Comparison of ENCODE assay signal across 27 cellular contexts in genomic region chr18:68034293-68034692, GRCh38.
DNase-seq lines count a peak whose midpoint lies in the region; ATAC-seq and TF ChIP-seq lines count a peak whose summit lies in the region.
"Had no signal": no experiment of that assay in that cellular context is flagged by ENCODE, and none has a peak within 500 bp of the region (broad histone marks: within the 10 kb centered on the region; RNA-seq: fewer than 3 reads in every experiment).

No MANE protein-coding gene starts in this region.

- no peaks in the 10 kb centered on the region for H3K79me2 ChIP-seq in SK-N-SH (ENCODE audit: insufficient read depth)

- H3K9me3 ChIP-seq in right cardiac atrium (ENCODE audit: control insufficient read depth, low read length) (no peaks in the 10 kb centered on the region), SK-N-SH (no peaks in the 10 kb centered on the region), lower lobe of right lung (no peaks in the 10 kb centered on the region)
- H3K9me3 ChIP-seq: Caco-2, gastroesophageal sphincter, upper lobe of left lung had no signal

- H3K27ac ChIP-seq in right cardiac atrium (ENCODE audit: low read length) (no peak overlapping the region), SK-N-SH (ENCODE audit: low read depth in 2 of 2, low read length in 1 of 2) (no peak overlapping the region), lower lobe of right lung (no peak overlapping the region)
- H3K27ac ChIP-seq: dorsolateral prefrontal cortex, gastroesophageal sphincter, HL-60, neural progenitor cell, upper lobe of left lung, VCaP had no signal

- no peaks in the 10 kb centered on the region for H4K20me1 ChIP-seq in SK-N-SH (ENCODE audit: insufficient read depth)

- no peak overlapping the region for H3K4me2 ChIP-seq in SK-N-SH
- H3K4me2 ChIP-seq: neural progenitor cell had no signal

- TF ChIP-seq EP300 in SK-N-SH (IDR thresholded peaks at IDR 0.05; ENCODE audit: borderline replicate concordance in 1 of 2, low read depth in 1 of 2, low read length in 1 of 2), result no peak

- CTCF ChIA-PET in SK-N-SH (lab: Yijun Ruan, JAX), result interaction anchor here (0.9 to 1.6 kb wide), 2 partner anchors 10 to 103 kb away, joined by 3 to 4 read pairs; no protein-coding TSS in a partner anchor

- H3K9me2 ChIP-seq in SK-N-SH, result no peaks in the 10 kb centered on the region

- intact Hi-C loops in Right ventricle myocardium superior (cut with DNase I), result no loop called here
- intact Hi-C loops in right cardiac atrium (cut with DNase I), result no loop called here
- intact Hi-C loops in lower lobe of right lung (cut with DNase I), result no loop called here

- no peaks in the 10 kb centered on the region for H3K27me3 ChIP-seq in right cardiac atrium (ENCODE audit: control insufficient read depth, insufficient read depth)
- no peaks in the 10 kb centered on the region for H3K27me3 ChIP-seq in SK-N-SH (ENCODE audit: insufficient read depth)
- no peaks in the 10 kb centered on the region for H3K27me3 ChIP-seq in lower lobe of right lung (ENCODE audit: low read depth)
- H3K27me3 ChIP-seq: gastroesophageal sphincter, neural progenitor cell, upper lobe of left lung had no signal

- H3K36me3 ChIP-seq in SK-N-SH (replicated peaks in 1 of 2; ENCODE audit: control insufficient read depth in 1 of 2, insufficient read depth in 2 of 2, low read length in 1 of 2) (no peaks in the 10 kb centered on the region), lower lobe of right lung (no peaks in the 10 kb centered on the region)
- H3K36me3 ChIP-seq: gastroesophageal sphincter, neural progenitor cell, upper lobe of left lung had no signal

- TF ChIP-seq CTCF in SK-N-SH (IDR thresholded peaks at IDR 0.05) (no peak), fibroblast of the aortic adventitia (IDR thresholded peaks at IDR 0.05; ENCODE audit: insufficient read depth, low read length) (no peak), lower lobe of right lung (IDR thresholded peaks at IDR 0.05) (no peak)

- H3F3A ChIP-seq in SK-N-SH (replicated peaks; ENCODE audit: insufficient read depth), result no peaks in the 10 kb centered on the region

- DNase-seq in Right ventricle myocardium superior (no peak), right cardiac atrium (no peak), SK-N-SH (peak; percentile 4), fibroblast of the aortic adventitia (ENCODE audit: low read depth) (peak; percentile 44), stromal cell of bone marrow (ENCODE audit: low read depth) (peak; percentile 19), foreskin melanocyte (no peak), NOMO-1 treated with dmso at 0.1 percent for 144 hours (lab: John Stamatoyannopoulos, UW; ENCODE audit: unreplicated experiment) (no peak), lower lobe of right lung (no peak)
- DNase-seq: activated CD4-positive, alpha-beta T cell treated with anti-CD3 and anti-CD28 coated beads for 48 hours; activated naive CD4-positive, alpha-beta T cell treated with Interleukin-2 at 50 U/mL for 16 hours; activated T-cell treated with anti-CD3 and anti-CD28 coated beads, Interleukin-2, amount 50 U/mL, for 72 hours; amniotic stem cell; C1 segment of cervical spinal cord; Caco-2; central memory CD4-positive, alpha-beta T cell; DMS79; dorsolateral prefrontal cortex; H9; Kasumi-1; NCI-H187 treated with DMSO at 0.1 percent for 48 hours; NCI-H526; stimulated activated CD8-positive, alpha-beta memory T cell treated with anti-CD3 and anti-CD28 coated beads, Interleukin-4, amount 100 ng/mL, for 48 hours; upper lobe of left lung had no signal

- ATAC-seq in Right ventricle myocardium superior (ENCODE audit: poor library complexity) (peak; percentile 52), right cardiac atrium (no peak), lower lobe of right lung (no peak)
- ATAC-seq: activated T-cell treated with anti-CD3 and anti-CD28 coated beads, Interleukin-2, amount 50 U/mL, for 72 hours; gastroesophageal sphincter had no signal

- no peak overlapping the region for H3K9ac ChIP-seq in SK-N-SH
- H3K9ac ChIP-seq: neural progenitor cell had no signal

- H3K4me1 ChIP-seq in right cardiac atrium (ENCODE audit: control insufficient read depth, insufficient read depth, low read length) (no peaks in the 10 kb centered on the region), SK-N-SH (ENCODE audit: control insufficient read depth in 1 of 2, insufficient read depth in 2 of 2, low read depth in 1 of 2, low read length in 1 of 2) (peaks cover 0 to 7% of the 10 kb centered on the region in 2 experiments; a peak in 2 of 4 replicates), lower lobe of right lung (no peaks in the 10 kb centered on the region)
- H3K4me1 ChIP-seq: Caco-2, gastroesophageal sphincter, neural progenitor cell, upper lobe of left lung had no signal

- H3K4me3 ChIP-seq in right cardiac atrium (ENCODE audit: low read length) (no peak overlapping the region), SK-N-SH (ENCODE audit: low read depth in 2 of 2, low read length in 1 of 2) (no peak overlapping the region), fibroblast of the aortic adventitia (ENCODE audit: low read depth, low read length) (no peak overlapping the region), lower lobe of right lung (no peak overlapping the region)
- H3K4me3 ChIP-seq: dorsolateral prefrontal cortex, gastroesophageal sphincter, neural progenitor cell, upper lobe of left lung had no signal

- no peak for TF ChIP-seq RAD21 in SK-N-SH (IDR thresholded peaks at IDR 0.05; ENCODE audit: low read length)

- H2AFZ ChIP-seq in SK-N-SH (ENCODE audit: low read depth), result no peak overlapping the region
- H2AFZ ChIP-seq: neural progenitor cell had no signal

- POLR2A ChIA-PET in SK-N-SH (lab: Yijun Ruan, JAX), result no interaction called here

TF ChIP-seq in SK-N-SH, 30 proteins besides CTCF, POLR2A, EP300 and RAD21:
- TF ChIP-seq GATA2 (CRISPR knock-in tag; IDR thresholded peaks at IDR 0.05) (no peak), TCF12 (IDR thresholded peaks at IDR 0.05) (peak; percentile 64)
- TF ChIP-seq, protein P1, sequence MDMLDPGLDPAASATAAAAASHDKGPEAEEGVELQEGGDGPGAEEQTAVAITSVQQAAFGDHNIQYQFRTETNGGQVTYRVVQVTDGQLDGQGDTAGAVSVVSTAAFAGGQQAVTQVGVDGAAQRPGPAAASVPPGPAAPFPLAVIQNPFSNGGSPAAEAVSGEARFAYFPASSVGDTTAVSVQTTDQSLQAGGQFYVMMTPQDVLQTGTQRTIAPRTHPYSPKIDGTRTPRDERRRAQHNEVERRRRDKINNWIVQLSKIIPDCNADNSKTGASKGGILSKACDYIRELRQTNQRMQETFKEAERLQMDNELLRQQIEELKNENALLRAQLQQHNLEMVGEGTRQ (IDR thresholded peaks at IDR 0.05; ENCODE audit: borderline replicate concordance, low read depth, low read length), result no peak
TF ChIP-seq in SK-N-SH: peak in this region for 1.

Comparison
In these comparisons a context has a peak if more than half of its experiments do, and no peak if none do; other contexts are left out.
1. DNase-seq: peak in SK-N-SH (single experiment), fibroblast of the aortic adventitia (single experiment) and stromal cell of bone marrow (single experiment); none in Right ventricle myocardium superior (single experiment), right cardiac atrium (0 of 3), foreskin melanocyte (single experiment), NOMO-1 treated with dmso at 0.1 percent for 144 hours (single experiment) and lower lobe of right lung (single experiment).